Comparison of ENCODE assay signal across 1 cellular context in the genomic region with DNA sequence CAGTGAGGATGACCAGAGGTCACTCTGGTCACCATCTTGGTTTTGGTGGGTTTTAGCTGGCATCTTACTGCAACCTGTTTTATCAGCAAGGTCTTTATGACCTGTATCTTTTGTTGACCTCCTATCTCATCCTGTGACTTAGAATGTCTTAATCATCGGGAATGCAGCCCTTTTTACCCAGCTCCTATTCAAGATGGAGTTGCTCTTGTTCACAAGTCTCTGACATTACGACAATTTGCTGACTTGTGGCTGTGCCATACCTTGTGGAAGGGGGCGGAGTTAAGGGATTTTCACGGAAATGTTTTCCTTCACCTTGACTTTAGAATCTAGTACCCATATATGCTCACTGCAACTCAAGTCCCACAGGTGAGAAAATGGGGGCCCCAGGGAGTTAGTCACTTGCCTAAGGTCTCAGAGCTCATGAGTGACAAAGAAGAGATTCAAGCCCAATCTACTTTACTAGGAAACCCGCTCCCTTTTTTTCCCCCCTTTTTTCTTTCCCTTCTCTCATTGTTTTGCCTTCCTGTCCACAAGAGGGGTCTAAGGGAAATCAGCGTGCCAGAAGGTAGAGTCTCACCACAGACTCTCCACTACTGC.
TF ChIP-seq lines count a peak whose summit lies in the region.

No MANE protein-coding gene starts in this region.

TF ChIP-seq in K562, 482 proteins besides CTCF, POLR2A, EP300 and RAD21 (continued from another document and continues in another):
- TF ChIP-seq, protein P1, sequence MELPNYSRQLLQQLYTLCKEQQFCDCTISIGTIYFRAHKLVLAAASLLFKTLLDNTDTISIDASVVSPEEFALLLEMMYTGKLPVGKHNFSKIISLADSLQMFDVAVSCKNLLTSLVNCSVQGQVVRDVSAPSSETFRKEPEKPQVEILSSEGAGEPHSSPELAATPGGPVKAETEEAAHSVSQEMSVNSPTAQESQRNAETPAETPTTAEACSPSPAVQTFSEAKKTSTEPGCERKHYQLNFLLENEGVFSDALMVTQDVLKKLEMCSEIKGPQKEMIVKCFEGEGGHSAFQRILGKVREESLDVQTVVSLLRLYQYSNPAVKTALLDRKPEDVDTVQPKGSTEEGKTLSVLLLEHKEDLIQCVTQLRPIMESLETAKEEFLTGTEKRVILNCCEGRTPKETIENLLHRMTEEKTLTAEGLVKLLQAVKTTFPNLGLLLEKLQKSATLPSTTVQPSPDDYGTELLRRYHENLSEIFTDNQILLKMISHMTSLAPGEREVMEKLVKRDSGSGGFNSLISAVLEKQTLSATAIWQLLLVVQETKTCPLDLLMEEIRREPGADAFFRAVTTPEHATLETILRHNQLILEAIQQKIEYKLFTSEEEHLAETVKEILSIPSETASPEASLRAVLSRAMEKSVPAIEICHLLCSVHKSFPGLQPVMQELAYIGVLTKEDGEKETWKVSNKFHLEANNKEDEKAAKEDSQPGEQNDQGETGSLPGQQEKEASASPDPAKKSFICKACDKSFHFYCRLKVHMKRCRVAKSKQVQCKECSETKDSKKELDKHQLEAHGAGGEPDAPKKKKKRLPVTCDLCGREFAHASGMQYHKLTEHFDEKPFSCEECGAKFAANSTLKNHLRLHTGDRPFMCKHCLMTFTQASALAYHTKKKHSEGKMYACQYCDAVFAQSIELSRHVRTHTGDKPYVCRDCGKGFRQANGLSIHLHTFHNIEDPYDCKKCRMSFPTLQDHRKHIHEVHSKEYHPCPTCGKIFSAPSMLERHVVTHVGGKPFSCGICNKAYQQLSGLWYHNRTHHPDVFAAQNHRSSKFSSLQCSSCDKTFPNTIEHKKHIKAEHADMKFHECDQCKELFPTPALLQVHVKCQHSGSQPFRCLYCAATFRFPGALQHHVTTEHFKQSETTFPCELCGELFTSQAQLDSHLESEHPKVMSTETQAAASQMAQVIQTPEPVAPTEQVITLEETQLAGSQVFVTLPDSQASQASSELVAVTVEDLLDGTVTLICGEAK (IDR thresholded peaks at IDR 0.05) = no peak
- TF ChIP-seq, protein P1 (CRISPR knock-in tag; IDR thresholded peaks at IDR 0.05) = no peak
- TF ChIP-seq GABPB2 (CRISPR knock-in tag; conservative IDR thresholded peaks at IDR 0.05) (peak; percentile 64; the same call in 1 of the 2 replicates), HDAC6 (IDR thresholded peaks at IDR 0.05; ENCODE audit: low read depth, low read length) (no peak), GTF2A2 (tag; IDR thresholded peaks at IDR 0.05) (peak; percentile 99), TBP (optimal IDR thresholded peaks at IDR 0.05; ENCODE audit: low read depth, low read length) (no peak), YBX1 (IDR thresholded peaks at IDR 0.05) (no peak), PTTG1 (tag; IDR thresholded peaks at IDR 0.05; ENCODE audit: low read depth) (peak; percentile 99), ETV5 (CRISPR knock-in tag; IDR thresholded peaks at IDR 0.05; ENCODE audit: low read depth) (no peak), NRF1 (conservative IDR thresholded peaks at IDR 0.05 in 1 of 2, IDR thresholded peaks at IDR 0.05 in 1 of 2) (no peak), NFIX (CRISPR knock-in tag; IDR thresholded peaks at IDR 0.05; ENCODE audit: low read depth) (peak; percentile 74), NFXL1 (CRISPR knock-in tag; IDR thresholded peaks at IDR 0.05) (peak; percentile 88), BDP1 (IDR thresholded peaks at IDR 0.05; ENCODE audit: insufficient read depth, insufficient read length) (no peak), EHMT2 (IDR thresholded peaks at IDR 0.05) (no peak), ZBTB17 (CRISPR knock-in tag; IDR thresholded peaks at IDR 0.05) (peak; percentile 93), SMAD1 (IDR thresholded peaks at IDR 0.05; ENCODE audit: low read depth, low read length, partially characterized antibody) (no peak), ZBTB8A (IDR thresholded peaks at IDR 0.05; ENCODE audit: partially characterized antibody) (no peak), ZNF696 (CRISPR knock-in tag; conservative IDR thresholded peaks at IDR 0.05) (0 out of 2 replicates have a peak, but pooled peaks have one; percentile 73), MCM7 (IDR thresholded peaks at IDR 0.05) (no peak), MAZ (CRISPR knock-in tag; conservative IDR thresholded peaks at IDR 0.05 in 1 of 2, IDR thresholded peaks at IDR 0.05 in 1 of 2) (peak in 1 of 2 experiments; percentile 87; a peak in 2 of 4 replicates), ZNF561 (CRISPR knock-in tag; conservative IDR thresholded peaks at IDR 0.05) (peak; percentile 86)
- TF ChIP-seq, protein P2, sequence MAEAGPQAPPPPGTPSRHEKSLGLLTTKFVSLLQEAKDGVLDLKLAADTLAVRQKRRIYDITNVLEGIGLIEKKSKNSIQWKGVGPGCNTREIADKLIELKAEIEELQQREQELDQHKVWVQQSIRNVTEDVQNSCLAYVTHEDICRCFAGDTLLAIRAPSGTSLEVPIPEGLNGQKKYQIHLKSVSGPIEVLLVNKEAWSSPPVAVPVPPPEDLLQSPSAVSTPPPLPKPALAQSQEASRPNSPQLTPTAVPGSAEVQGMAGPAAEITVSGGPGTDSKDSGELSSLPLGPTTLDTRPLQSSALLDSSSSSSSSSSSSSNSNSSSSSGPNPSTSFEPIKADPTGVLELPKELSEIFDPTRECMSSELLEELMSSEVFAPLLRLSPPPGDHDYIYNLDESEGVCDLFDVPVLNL (CRISPR knock-in tag; IDR thresholded peaks at IDR 0.05; ENCODE audit: low read depth) = no peak
- TF ChIP-seq, protein P3, sequence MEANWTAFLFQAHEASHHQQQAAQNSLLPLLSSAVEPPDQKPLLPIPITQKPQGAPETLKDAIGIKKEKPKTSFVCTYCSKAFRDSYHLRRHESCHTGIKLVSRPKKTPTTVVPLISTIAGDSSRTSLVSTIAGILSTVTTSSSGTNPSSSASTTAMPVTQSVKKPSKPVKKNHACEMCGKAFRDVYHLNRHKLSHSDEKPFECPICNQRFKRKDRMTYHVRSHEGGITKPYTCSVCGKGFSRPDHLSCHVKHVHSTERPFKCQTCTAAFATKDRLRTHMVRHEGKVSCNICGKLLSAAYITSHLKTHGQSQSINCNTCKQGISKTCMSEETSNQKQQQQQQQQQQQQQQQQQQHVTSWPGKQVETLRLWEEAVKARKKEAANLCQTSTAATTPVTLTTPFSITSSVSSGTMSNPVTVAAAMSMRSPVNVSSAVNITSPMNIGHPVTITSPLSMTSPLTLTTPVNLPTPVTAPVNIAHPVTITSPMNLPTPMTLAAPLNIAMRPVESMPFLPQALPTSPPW (CRISPR knock-in tag; IDR thresholded peaks at IDR 0.05) = peak; percentile 55
- TF ChIP-seq, protein P4, sequence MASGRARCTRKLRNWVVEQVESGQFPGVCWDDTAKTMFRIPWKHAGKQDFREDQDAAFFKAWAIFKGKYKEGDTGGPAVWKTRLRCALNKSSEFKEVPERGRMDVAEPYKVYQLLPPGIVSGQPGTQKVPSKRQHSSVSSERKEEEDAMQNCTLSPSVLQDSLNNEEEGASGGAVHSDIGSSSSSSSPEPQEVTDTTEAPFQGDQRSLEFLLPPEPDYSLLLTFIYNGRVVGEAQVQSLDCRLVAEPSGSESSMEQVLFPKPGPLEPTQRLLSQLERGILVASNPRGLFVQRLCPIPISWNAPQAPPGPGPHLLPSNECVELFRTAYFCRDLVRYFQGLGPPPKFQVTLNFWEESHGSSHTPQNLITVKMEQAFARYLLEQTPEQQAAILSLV (tag; IDR thresholded peaks at IDR 0.05) = peak; percentile 97
- TF ChIP-seq, protein P5, sequence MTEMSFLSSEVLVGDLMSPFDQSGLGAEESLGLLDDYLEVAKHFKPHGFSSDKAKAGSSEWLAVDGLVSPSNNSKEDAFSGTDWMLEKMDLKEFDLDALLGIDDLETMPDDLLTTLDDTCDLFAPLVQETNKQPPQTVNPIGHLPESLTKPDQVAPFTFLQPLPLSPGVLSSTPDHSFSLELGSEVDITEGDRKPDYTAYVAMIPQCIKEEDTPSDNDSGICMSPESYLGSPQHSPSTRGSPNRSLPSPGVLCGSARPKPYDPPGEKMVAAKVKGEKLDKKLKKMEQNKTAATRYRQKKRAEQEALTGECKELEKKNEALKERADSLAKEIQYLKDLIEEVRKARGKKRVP (CRISPR knock-in tag; IDR thresholded peaks at IDR 0.05) = peak; percentile 85
- TF ChIP-seq, protein P6, sequence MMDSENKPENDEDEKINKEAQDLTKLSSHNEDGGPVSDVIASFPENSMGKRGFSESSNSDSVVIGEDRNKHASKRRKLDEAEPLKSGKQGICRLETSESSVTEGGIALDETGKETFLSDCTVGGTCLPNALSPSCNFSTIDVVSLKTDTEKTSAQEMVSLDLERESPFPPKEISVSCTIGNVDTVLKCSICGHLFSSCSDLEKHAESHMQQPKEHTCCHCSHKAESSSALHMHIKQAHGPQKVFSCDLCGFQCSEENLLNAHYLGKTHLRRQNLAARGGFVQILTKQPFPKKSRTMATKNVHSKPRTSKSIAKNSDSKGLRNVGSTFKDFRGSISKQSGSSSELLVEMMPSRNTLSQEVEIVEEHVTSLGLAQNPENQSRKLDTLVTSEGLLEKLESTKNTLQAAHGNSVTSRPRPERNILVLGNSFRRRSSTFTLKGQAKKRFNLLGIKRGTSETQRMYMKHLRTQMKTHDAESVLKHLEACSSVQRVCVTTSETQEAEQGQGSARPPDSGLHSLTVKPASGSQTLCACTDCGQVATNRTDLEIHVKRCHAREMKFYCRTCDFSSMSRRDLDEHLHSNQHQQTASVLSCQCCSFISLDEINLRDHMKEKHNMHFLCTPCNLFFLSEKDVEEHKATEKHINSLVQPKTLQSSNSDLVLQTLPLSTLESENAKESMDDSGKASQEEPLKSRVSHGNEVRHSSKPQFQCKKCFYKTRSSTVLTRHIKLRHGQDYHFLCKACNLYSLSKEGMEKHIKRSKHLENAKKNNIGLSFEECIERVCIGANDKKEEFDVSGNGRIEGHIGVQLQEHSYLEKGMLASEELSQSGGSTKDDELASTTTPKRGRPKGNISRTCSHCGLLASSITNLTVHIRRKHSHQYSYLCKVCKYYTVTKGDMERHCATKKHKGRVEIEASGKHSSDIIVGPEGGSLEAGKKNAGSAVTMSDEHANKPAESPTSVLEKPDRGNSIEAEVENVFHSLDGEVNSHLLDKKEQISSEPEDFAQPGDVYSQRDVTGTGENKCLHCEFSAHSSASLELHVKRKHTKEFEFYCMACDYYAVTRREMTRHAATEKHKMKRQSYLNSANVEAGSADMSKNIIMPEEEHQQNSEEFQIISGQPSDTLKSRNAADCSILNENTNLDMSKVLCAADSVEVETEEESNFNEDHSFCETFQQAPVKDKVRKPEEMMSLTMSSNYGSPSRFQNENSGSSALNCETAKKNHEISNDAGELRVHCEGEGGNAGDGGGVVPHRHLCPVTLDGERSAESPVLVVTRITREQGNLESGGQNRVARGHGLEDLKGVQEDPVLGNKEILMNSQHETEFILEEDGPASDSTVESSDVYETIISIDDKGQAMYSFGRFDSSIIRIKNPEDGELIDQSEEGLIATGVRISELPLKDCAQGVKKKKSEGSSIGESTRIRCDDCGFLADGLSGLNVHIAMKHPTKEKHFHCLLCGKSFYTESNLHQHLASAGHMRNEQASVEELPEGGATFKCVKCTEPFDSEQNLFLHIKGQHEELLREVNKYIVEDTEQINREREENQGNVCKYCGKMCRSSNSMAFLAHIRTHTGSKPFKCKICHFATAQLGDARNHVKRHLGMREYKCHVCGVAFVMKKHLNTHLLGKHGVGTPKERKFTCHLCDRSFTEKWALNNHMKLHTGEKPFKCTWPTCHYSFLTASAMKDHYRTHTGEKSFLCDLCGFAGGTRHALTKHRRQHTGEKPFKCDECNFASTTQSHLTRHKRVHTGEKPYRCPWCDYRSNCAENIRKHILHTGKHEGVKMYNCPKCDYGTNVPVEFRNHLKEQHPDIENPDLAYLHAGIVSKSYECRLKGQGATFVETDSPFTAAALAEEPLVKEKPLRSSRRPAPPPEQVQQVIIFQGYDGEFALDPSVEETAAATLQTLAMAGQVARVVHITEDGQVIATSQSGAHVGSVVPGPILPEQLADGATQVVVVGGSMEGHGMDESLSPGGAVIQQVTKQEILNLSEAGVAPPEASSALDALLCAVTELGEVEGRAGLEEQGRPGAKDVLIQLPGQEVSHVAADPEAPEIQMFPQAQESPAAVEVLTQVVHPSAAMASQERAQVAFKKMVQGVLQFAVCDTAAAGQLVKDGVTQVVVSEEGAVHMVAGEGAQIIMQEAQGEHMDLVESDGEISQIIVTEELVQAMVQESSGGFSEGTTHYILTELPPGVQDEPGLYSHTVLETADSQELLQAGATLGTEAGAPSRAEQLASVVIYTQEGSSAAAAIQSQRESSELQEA (IDR thresholded peaks at IDR 0.05; ENCODE audit: low read depth) = no peak
- TF ChIP-seq, protein P7, sequence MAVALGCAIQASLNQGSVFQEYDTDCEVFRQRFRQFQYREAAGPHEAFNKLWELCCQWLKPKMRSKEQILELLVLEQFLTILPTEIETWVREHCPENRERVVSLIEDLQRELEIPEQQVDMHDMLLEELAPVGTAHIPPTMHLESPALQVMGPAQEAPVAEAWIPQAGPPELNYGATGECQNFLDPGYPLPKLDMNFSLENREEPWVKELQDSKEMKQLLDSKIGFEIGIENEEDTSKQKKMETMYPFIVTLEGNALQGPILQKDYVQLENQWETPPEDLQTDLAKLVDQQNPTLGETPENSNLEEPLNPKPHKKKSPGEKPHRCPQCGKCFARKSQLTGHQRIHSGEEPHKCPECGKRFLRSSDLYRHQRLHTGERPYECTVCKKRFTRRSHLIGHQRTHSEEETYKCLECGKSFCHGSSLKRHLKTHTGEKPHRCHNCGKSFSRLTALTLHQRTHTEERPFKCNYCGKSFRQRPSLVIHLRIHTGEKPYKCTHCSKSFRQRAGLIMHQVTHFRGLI (CRISPR knock-in tag; IDR thresholded peaks at IDR 0.05) = peak; percentile 98
